ENCODE assay signal across 15 cellular contexts in the genomic region with DNA sequence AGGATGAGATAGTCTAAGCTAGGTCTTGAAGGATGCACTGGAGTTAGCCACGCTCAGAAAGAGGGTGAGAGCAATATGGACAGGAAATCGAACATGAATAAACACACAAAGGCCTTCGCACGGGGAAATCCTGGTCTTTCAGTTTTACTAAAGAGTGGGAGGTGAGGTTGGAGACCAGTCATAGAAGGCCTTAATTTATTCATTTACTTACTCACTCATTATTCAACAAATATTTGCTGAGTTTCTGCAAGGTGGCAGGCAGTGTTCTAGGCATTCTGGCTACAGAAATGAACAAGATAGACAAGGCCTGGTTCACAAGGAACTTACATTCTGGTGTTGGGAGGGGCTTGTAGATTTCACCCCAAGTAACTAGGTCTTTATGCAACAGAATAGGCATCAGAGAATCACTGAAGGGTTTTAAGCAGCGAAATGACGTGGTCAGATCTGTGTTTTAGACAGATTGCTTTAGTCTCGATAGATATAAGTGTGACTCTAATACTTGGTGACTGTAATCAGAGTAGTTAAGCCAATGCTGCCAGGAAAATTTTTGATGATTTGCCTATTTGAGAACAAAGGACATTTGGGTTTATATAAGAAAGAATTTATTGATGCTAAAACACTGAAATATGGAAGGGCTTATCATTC.
DNase-seq lines count a peak whose midpoint lies in the region; ATAC-seq, FAIRE-seq and TF ChIP-seq lines count a peak whose summit lies in the region.
"Had no signal": no experiment of that assay in that cellular context is flagged by ENCODE, and none has a peak within 500 bp of the region (broad histone marks: within the 10 kb centered on the region; RNA-seq: fewer than 3 reads in every experiment).

No MANE protein-coding gene starts in this region.

- H3K4me1 ChIP-seq in neuronal stem cell (ENCODE audit: control insufficient read depth in 2 of 2, insufficient read depth in 1 of 2, low read depth in 1 of 2, low read length in 2 of 2) = peaks cover 0 to 1% of the 10 kb centered on the region in 2 donors

- no CpG with 5 or more reads among the region's 7 CpGs for WGBS in neuronal stem cell (ENCODE audit: extremely low coverage in 2 of 2, insufficient read length in 2 of 2, insufficient replicate concordance in 1 of 2), 2 donors

- no peak overlapping the region for H3K14ac ChIP-seq in neuronal stem cell (ENCODE audit: low read length)

- no peak overlapping the region for H2BK15ac ChIP-seq in neuronal stem cell (ENCODE audit: low read length)

- no peak overlapping the region for H2BK12ac ChIP-seq in neuronal stem cell (ENCODE audit: low read length)

- H3K27ac Mint-ChIP-seq in activated naive CD8-positive, alpha-beta T cell treated with anti-CD3 and anti-CD28 coated beads for 36 hours = peak overlapping the region; percentile 51
- H3K27ac Mint-ChIP-seq: CD14-positive monocyte had no signal

- peaks cover 2% of the 10 kb centered on the region for H3K9me3 Mint-ChIP-seq in activated naive CD8-positive, alpha-beta T cell treated with anti-CD3 and anti-CD28 coated beads for 36 hours

- FAIRE-seq in D721Med (lab: Jason Lieb, UNC) = no peak

- no peak overlapping the region for H3K4me3 Mint-ChIP-seq in activated naive CD8-positive, alpha-beta T cell treated with anti-CD3 and anti-CD28 coated beads for 36 hours
- H3K4me3 Mint-ChIP-seq: CD14-positive monocyte had no signal

- H2BK120ac ChIP-seq in neuronal stem cell (ENCODE audit: low read depth, low read length) = no peak overlapping the region

- H3K79me1 ChIP-seq in neuronal stem cell (ENCODE audit: low read depth, low read length) = no peaks in the 10 kb centered on the region

- H3K4ac ChIP-seq in neuronal stem cell (ENCODE audit: low read length) = no peak overlapping the region

- no peaks in the 10 kb centered on the region; the same call in 1 of the 2 replicates for H3K27me3 ChIP-seq in GM06990 (replicated peaks; ENCODE audit: control insufficient read depth, insufficient read depth, low read length)
- H3K27me3 ChIP-seq in neuronal stem cell (ENCODE audit: control insufficient read depth in 3 of 3, insufficient read depth in 3 of 3, low read depth in 1 of 3, low read length in 3 of 3) = no peaks in the 10 kb centered on the region

- no peak overlapping the region for H3K4me3 ChIP-seq in GM06990 (replicated peaks; ENCODE audit: low read depth, low read length)
- H3K4me3 ChIP-seq in neuronal stem cell (ENCODE audit: low read length in 2 of 2) = no peak overlapping the region

- H3K4me1 Mint-ChIP-seq in activated naive CD8-positive, alpha-beta T cell treated with anti-CD3 and anti-CD28 coated beads for 36 hours = peaks cover 12% of the 10 kb centered on the region
- H3K4me1 Mint-ChIP-seq: CD14-positive monocyte had no signal

- H4K8ac ChIP-seq in neuronal stem cell (ENCODE audit: low read depth, low read length) = no peak overlapping the region

- H4K91ac ChIP-seq in neuronal stem cell (ENCODE audit: low read depth, low read length, poor library complexity) = no peak overlapping the region

- peaks cover 2% of the 10 kb centered on the region for H3K36me3 Mint-ChIP-seq in activated naive CD8-positive, alpha-beta T cell treated with anti-CD3 and anti-CD28 coated beads for 36 hours
- H3K36me3 Mint-ChIP-seq: CD14-positive monocyte, IgD-negative memory B cell had no signal

- H3K9me3 ChIP-seq in neuronal stem cell (replicated peaks in 1 of 2; ENCODE audit: control insufficient read depth in 2 of 2, insufficient read depth in 1 of 2, low read depth in 1 of 2, low read length in 2 of 2) = no peaks in the 10 kb centered on the region

- no peak overlapping the region for H3K18ac ChIP-seq in neuronal stem cell (ENCODE audit: low read length)

- H3K9ac ChIP-seq in neuronal stem cell (ENCODE audit: low read depth, low read length, poor library complexity) = no peak overlapping the region

- no peak overlapping the region for H2BK5ac ChIP-seq in neuronal stem cell (ENCODE audit: low read length)

- TF ChIP-seq CTCF in GM06990 (IDR thresholded peaks at IDR 0.05; ENCODE audit: insufficient read depth, low read length, poor library complexity, severe bottlenecking) = no peak
- no peak for TF ChIP-seq CTCF in D721Med (IDR thresholded peaks at IDR 0.05; ENCODE audit: insufficient read depth, missing control alignments)

- peak; percentile 83 for ATAC-seq in GM18868 (IDR thresholded peaks at IDR 0.05; ENCODE audit: unreplicated experiment)
- peak; percentile 56 for ATAC-seq in HG02981 (IDR thresholded peaks at IDR 0.05; ENCODE audit: unreplicated experiment)
- ATAC-seq in HG03354 (IDR thresholded peaks at IDR 0.05; ENCODE audit: poor library complexity, severe bottlenecking, unreplicated experiment) = no peak

- no peak overlapping the region for H3K27ac ChIP-seq in neuronal stem cell (replicated peaks; ENCODE audit: low read length)

- DNase-seq in GM06990 (ENCODE audit: extremely low read depth, insufficient read length) (peak; percentile 54), neuronal stem cell (ENCODE audit: low spot score) (no peak), NAMALWA (ENCODE audit: low spot score) (no peak), D721Med (ENCODE audit: insufficient read length, low spot score) (no peak)
- DNase-seq in activated naive CD8-positive, alpha-beta T cell treated with anti-CD3 and anti-CD28 coated beads for 36 hours = peak; percentile 11
- DNase-seq: activated gamma-delta T cell treated with Interleukin-2 at 50 U/mL for 16 hours, cerebellar nuclear complex, midbrain, NCI-H146, Right ventricle myocardium superior had no signal

- H3K27me3 Mint-ChIP-seq in activated naive CD8-positive, alpha-beta T cell treated with anti-CD3 and anti-CD28 coated beads for 36 hours = no peaks in the 10 kb centered on the region
- H3K27me3 Mint-ChIP-seq: IgD-negative memory B cell had no signal

- H2AK5ac ChIP-seq in neuronal stem cell (ENCODE audit: low read depth, low read length) = no peak overlapping the region

- H2AFZ ChIP-seq in neuronal stem cell (ENCODE audit: low read length) = no peak overlapping the region

- no peaks in the 10 kb centered on the region for H3K36me3 ChIP-seq in GM06990 (ENCODE audit: control insufficient read depth, insufficient read depth, low read length)
- no peaks in the 10 kb centered on the region for H3K36me3 ChIP-seq in neuronal stem cell (replicated peaks in 1 of 2; ENCODE audit: control insufficient read depth in 2 of 2, insufficient read depth in 2 of 2, low read length in 2 of 2)

- H3K23ac ChIP-seq in neuronal stem cell (ENCODE audit: low read depth, low read length, poor library complexity) = no peak overlapping the region

- no peak overlapping the region for H3K4me2 ChIP-seq in neuronal stem cell (ENCODE audit: insufficient read depth, low read length, poor library complexity, severe bottlenecking)

Comparison
In these comparisons a context has a peak if more than half of its experiments do, and no peak if none do; other contexts are left out.
1. DNase-seq: peak in GM06990 (single experiment) and activated naive CD8-positive, alpha-beta T cell treated with anti-CD3 and anti-CD28 coated beads for 36 hours (single experiment); none in neuronal stem cell (single experiment), NAMALWA (single experiment) and D721Med (single experiment).